In the genomic region with DNA sequence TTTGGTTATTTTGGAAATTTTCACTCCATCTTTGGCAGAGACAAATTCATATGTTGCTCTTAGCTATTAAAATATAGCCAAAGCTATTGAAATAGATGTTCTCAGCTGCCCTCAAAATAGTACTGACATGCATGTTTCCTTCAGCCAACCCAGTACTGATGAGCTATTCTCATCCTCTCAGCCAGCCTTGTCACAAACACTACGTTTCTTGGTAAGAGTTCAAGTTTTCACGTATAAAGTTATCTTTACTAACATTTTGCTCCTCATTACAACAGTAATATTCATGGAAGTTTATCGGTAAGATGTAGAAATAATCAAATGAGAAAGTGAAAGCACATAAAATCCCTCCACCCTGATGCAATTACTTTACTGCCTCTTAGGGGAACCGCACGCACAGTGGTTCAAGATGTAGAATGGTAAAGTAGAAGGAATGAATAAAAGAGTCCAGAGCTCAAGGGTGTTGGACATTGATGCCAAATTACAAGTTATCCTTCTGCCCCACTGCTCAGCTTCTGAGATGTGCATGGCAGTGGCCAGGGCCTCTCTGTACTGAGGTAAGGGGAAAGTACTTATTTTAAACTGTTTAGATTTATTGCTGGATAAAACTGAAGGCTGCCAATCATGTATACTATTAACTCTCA, we compare ENCODE assay signal across 8 cellular contexts. TPM values are rescaled to one million over a fixed set of nuclear protein-coding genes. Genes with fewer than 3 reads are reported as not detected.
A peak's percentile ranks its signal among the peaks of the same experiment; 100 is the strongest.
DNase-seq lines count a peak whose midpoint lies in the region; ATAC-seq and TF ChIP-seq lines count a peak whose summit lies in the region.

No MANE protein-coding gene starts in this region.

- H3K27ac Mint-ChIP-seq in activated CD4-positive, alpha-beta T cell treated with anti-CD3 and anti-CD28 coated beads for 36 hours: peak overlapping the region; percentile 100
- peak overlapping the region; percentile 95 for H3K27ac Mint-ChIP-seq in T-helper 17 cell
- H3K27ac Mint-ChIP-seq in stimulated activated effector memory CD8-positive, alpha-beta T cell treated with anti-CD3 and anti-CD28 coated beads, Interleukin-12 subunit alpha, Interleukin-12 subunit beta, amount 100 ng/mL, for 72 hours: peak overlapping the region; percentile 92

- no peaks in the 10 kb centered on the region for H3K27me3 Mint-ChIP-seq in activated CD4-positive, alpha-beta T cell treated with anti-CD3 and anti-CD28 coated beads for 36 hours
- H3K27me3 Mint-ChIP-seq in T-helper 17 cell: no peaks in the 10 kb centered on the region

- POLR2A ChIA-PET in activated CD4-positive, alpha-beta T cell treated with anti-CD3 and anti-CD28 coated beads for 36 hours (lab: Charles Lee): interaction anchor here (0.5 to 1.3 kb wide), 4 partner anchors 11 to 220 kb away, joined by 3 read pairs; no protein-coding TSS in a partner anchor

- H3K9me3 Mint-ChIP-seq in activated CD4-positive, alpha-beta T cell treated with anti-CD3 and anti-CD28 coated beads for 36 hours (ENCODE audit: low read depth): no peaks in the 10 kb centered on the region
- no peaks in the 10 kb centered on the region for H3K9me3 Mint-ChIP-seq in stimulated activated effector memory CD8-positive, alpha-beta T cell treated with anti-CD3 and anti-CD28 coated beads, Interleukin-12 subunit alpha, Interleukin-12 subunit beta, amount 100 ng/mL, for 72 hours

- TF ChIP-seq CTCF in fibroblast of villous mesenchyme (IDR thresholded peaks at IDR 0.05; ENCODE audit: insufficient read depth, low read depth, low read length): no peak

- H3K4me3 Mint-ChIP-seq in activated CD4-positive, alpha-beta T cell treated with anti-CD3 and anti-CD28 coated beads for 36 hours: peak overlapping the region; percentile 83
- peak overlapping the region; percentile 98 for H3K4me3 Mint-ChIP-seq in T-helper 17 cell
- peak overlapping the region; percentile 73 for H3K4me3 Mint-ChIP-seq in stimulated activated effector memory CD8-positive, alpha-beta T cell treated with anti-CD3 and anti-CD28 coated beads, Interleukin-12 subunit alpha, Interleukin-12 subunit beta, amount 100 ng/mL, for 72 hours

- peaks cover 39% of the 10 kb centered on the region for H3K4me1 Mint-ChIP-seq in activated CD4-positive, alpha-beta T cell treated with anti-CD3 and anti-CD28 coated beads for 36 hours
- H3K4me1 Mint-ChIP-seq in T-helper 17 cell: peaks cover 37% of the 10 kb centered on the region
- peaks cover 45% of the 10 kb centered on the region for H3K4me1 Mint-ChIP-seq in stimulated activated effector memory CD8-positive, alpha-beta T cell treated with anti-CD3 and anti-CD28 coated beads, Interleukin-12 subunit alpha, Interleukin-12 subunit beta, amount 100 ng/mL, for 72 hours

- peaks cover 7% of the 10 kb centered on the region for H3K36me3 Mint-ChIP-seq in activated CD4-positive, alpha-beta T cell treated with anti-CD3 and anti-CD28 coated beads for 36 hours (ENCODE audit: low read depth)
- H3K36me3 Mint-ChIP-seq in T-helper 17 cell (ENCODE audit: low read depth): peaks cover 2% of the 10 kb centered on the region
- peaks cover 11% of the 10 kb centered on the region for H3K36me3 Mint-ChIP-seq in stimulated activated effector memory CD8-positive, alpha-beta T cell treated with anti-CD3 and anti-CD28 coated beads, Interleukin-12 subunit alpha, Interleukin-12 subunit beta, amount 100 ng/mL, for 72 hours

- DNase-seq in activated CD4-positive, alpha-beta T cell treated with anti-CD3 and anti-CD28 coated beads for 36 hours: peak; percentile 23
- no peak for DNase-seq in activated CD4-positive, alpha-beta T cell treated with anti-CD3 and anti-CD28 coated beads for 1 hour
- DNase-seq in T-helper 17 cell (no peak), fibroblast of villous mesenchyme (ENCODE audit: low read depth) (peak; percentile 82), SKM-1 treated with dmso at 0.1 percent for 144 hours (lab: John Stamatoyannopoulos, UW; ENCODE audit: unreplicated experiment) (no peak), mucosa of gallbladder (ENCODE audit: low spot score) (no peak)
- DNase-seq in stimulated activated effector memory CD8-positive, alpha-beta T cell treated with anti-CD3 and anti-CD28 coated beads, Interleukin-12 subunit alpha, Interleukin-12 subunit beta, amount 100 ng/mL, for 72 hours (ENCODE audit: low spot score in 2 of 2): no peak

- peak overlapping the region; percentile 54 for H3K4me3 ChIP-seq in fibroblast of villous mesenchyme (ENCODE audit: low read depth, low read length)

- peak; percentile 77 for ATAC-seq in activated CD4-positive, alpha-beta T cell treated with anti-CD3 and anti-CD28 coated beads for 36 hours
- ATAC-seq in HG02884 (IDR thresholded peaks at IDR 0.05; ENCODE audit: unreplicated experiment) (peak; percentile 53), T-helper 17 cell (peak; percentile 71)
- ATAC-seq in stimulated activated effector memory CD8-positive, alpha-beta T cell treated with anti-CD3 and anti-CD28 coated beads, Interleukin-12 subunit alpha, Interleukin-12 subunit beta, amount 100 ng/mL, for 72 hours: peak; percentile 83

- no peaks in the 10 kb centered on the region for H3K9me3 ChIP-seq in T-helper 17 cell (ENCODE audit: control insufficient read depth, low read length, poor library complexity, severe bottlenecking)

- CTCF ChIA-PET in activated CD4-positive, alpha-beta T cell treated with anti-CD3 and anti-CD28 coated beads for 36 hours (lab: Charles Lee): interaction anchor here (0.6 to 2.6 kb wide), 14 partner anchors 8 to 485 kb away, joined by 3 to 14 read pairs (median 4); a partner anchor contains a TSS

- intact Hi-C loops in activated CD4-positive, alpha-beta T cell treated with anti-CD3 and anti-CD28 coated beads for 36 hours (cut with DNase I, micrococcal nuclease): loop anchor here (1.0 to 2.0 kb wide), 4 partner anchors 11 to 317 kb away; a partner anchor contains a TSS

RNA-seq across cellular contexts. Expression of a gene that starts 20.7 kb away (rescaled TPM):
- total RNA-seq in activated CD4-positive, alpha-beta T cell treated with anti-CD3 and anti-CD28 coated beads for 36 hours: 10 to 100 TPM; 28.1 to 36.4 TPM
- total RNA-seq in T-helper 17 cell: 10 to 100 TPM; 42.5 to 46.0 TPM
- 2.3 and 9.1 TPM in 2 replicates for total RNA-seq in fibroblast of villous mesenchyme
- 9.5 TPM for total RNA-seq in mucosa of gallbladder

Comparison
In these comparisons a context has a peak if more than half of its experiments do, and no peak if none do; other contexts are left out.
1. DNase-seq: peak in activated CD4-positive, alpha-beta T cell treated with anti-CD3 and anti-CD28 coated beads for 36 hours (single experiment) and fibroblast of villous mesenchyme (single experiment); none in activated CD4-positive, alpha-beta T cell treated with anti-CD3 and anti-CD28 coated beads for 1 hour (single experiment), T-helper 17 cell (0 of 3), stimulated activated effector memory CD8-positive, alpha-beta T cell treated with anti-CD3 and anti-CD28 coated beads, Interleukin-12 subunit alpha, Interleukin-12 subunit beta, amount 100 ng/mL, for 72 hours (0 of 2), SKM-1 treated with dmso at 0.1 percent for 144 hours (single experiment) and mucosa of gallbladder (single experiment).
2. Peak in every context shown above with its lines, with median percentiles within 50 percentile points of each other: ATAC-seq, H3K27ac Mint-ChIP-seq and H3K4me3 Mint-ChIP-seq.